10 cellular contexts compared by ENCODE assay signal in the genomic region with DNA sequence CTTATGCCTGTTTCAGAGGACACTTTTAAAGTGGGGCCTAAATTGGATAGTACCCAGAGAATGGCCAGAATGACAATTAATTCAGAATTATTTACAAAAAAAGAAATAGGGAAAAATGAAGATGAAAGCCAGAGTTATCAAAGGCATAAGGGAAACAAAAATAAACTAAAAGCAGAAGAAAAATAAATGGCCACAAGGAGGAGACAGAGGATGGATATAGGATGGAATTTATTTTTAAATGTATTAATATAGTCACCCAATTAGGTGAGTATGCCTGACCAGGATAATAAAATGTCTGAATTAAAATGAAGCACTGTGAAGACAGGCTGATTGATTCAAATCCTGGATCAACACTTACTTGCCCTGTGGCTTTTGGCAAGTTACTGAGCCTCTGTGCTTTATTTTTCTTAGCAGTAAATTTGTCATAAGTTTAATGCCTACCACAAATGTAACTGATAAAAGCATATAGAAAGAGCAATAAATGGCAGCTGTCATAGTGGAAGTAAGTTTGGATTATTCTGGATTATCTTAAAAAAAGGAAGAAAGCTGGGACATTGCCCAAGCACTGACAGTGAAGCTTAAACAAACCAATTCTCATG. TPM values are rescaled to one million over a fixed set of nuclear protein-coding genes. Genes with fewer than 3 reads are reported as not detected.
DNase-seq lines count a peak whose midpoint lies in the region; ATAC-seq, FAIRE-seq and TF ChIP-seq lines count a peak whose summit lies in the region.
"Had no signal": no experiment of that assay in that cellular context is flagged by ENCODE, and none has a peak within 500 bp of the region (broad histone marks: within the 10 kb centered on the region; RNA-seq: fewer than 3 reads in every experiment).

No MANE protein-coding gene starts in this region.

- BruUV-seq in HCT116 (replicated peaks; lab: Mats Ljungman, UMichigan) (no TSS peak), HepG2 (replicated peaks; lab: Mats Ljungman, UMichigan) (no TSS peak)

- POLR2A ChIA-PET in HCT116 (lab: Charles Lee) = no interaction called here
- POLR2A ChIA-PET in HepG2 (lab: Yijun Ruan, JAX) = no interaction called here

- no peaks in the 10 kb centered on the region for H4K20me1 ChIP-seq in HCT116 (ENCODE audit: insufficient read depth)
- no peaks in the 10 kb centered on the region for H4K20me1 ChIP-seq in HepG2 (ENCODE audit: insufficient read depth, low read length)

- CTCF ChIA-PET in HCT116 (lab: Charles Lee) = interaction anchor here (1.0 to 1.5 kb wide), 2 partner anchors 24 to 106 kb away, joined by 3 to 10 read pairs; a partner anchor contains a TSS
- CTCF ChIA-PET in HepG2 (lab: Yijun Ruan, JAX; ENCODE audit: low intra/inter-chr PET ratio, low total read pairs) = interaction anchor here (1.0 kb wide), 1 partner anchor 106 kb away, joined by 5 read pairs; no protein-coding TSS in a partner anchor

- TF ChIP-seq EP300 in HepG2 (IDR thresholded peaks at IDR 0.05; ENCODE audit: low read depth in 2 of 2, low read length in 2 of 2) = no peak
- no peak for TF ChIP-seq EP300 in HepG2 (CRISPR knock-in tag; IDR thresholded peaks at IDR 0.05; ENCODE audit: borderline replicate concordance)

- in situ Hi-C loops in HepG2 (cut with HindIII; ENCODE audit: extremely low pct_ligation_motif_present, low pct_unique_long_range_greater_than_20kb) = no loop called here

- H3K4me2 ChIP-seq in HCT116 (ENCODE audit: low read length) (no peak overlapping the region), HepG2 (ENCODE audit: low read depth, low read length) (no peak overlapping the region)

- H3K9me3 Mint-ChIP-seq in stimulated activated naive CD8-positive, alpha-beta T cell treated with anti-CD3 and anti-CD28 coated beads, Interleukin-15, amount 100 ng/mL, for 72 hours = no peaks in the 10 kb centered on the region

- H3K27ac Mint-ChIP-seq in stimulated activated naive CD8-positive, alpha-beta T cell treated with anti-CD3 and anti-CD28 coated beads, Interleukin-15, amount 100 ng/mL, for 72 hours = no peak overlapping the region

- no peaks in the 10 kb centered on the region for H3K27me3 Mint-ChIP-seq in stimulated activated naive CD8-positive, alpha-beta T cell treated with anti-CD3 and anti-CD28 coated beads, Interleukin-15, amount 100 ng/mL, for 72 hours

- no peaks in the 10 kb centered on the region for H3K4me1 Mint-ChIP-seq in stimulated activated naive CD8-positive, alpha-beta T cell treated with anti-CD3 and anti-CD28 coated beads, Interleukin-15, amount 100 ng/mL, for 72 hours

- H3K27ac ChIP-seq in HCT116 (ENCODE audit: low read depth, low read length) (no peak overlapping the region), VCaP (no peak overlapping the region), HepG2 (ENCODE audit: extremely low read length, insufficient read depth, low read length) (no peak overlapping the region)

- DNase-seq in AG09319 (ENCODE audit: extremely low read depth, low read depth) (no peak), HCT116 (ENCODE audit: low read depth, low spot score) (no peak), HepG2 (ENCODE audit: low spot score) (no peak), GM12892 (ENCODE audit: insufficient read length) (no peak), Right ventricle myocardium inferior (ENCODE audit: missing footprints) (no peak)
- DNase-seq in stimulated activated naive CD8-positive, alpha-beta T cell treated with anti-CD3 and anti-CD28 coated beads, Interleukin-15, amount 100 ng/mL, for 72 hours = no peak
- DNase-seq: activated CD4-positive, alpha-beta T cell treated with anti-CD3 and anti-CD28 coated beads, Interleukin-2, amount 50 U/mL, for 1 hour; stimulated activated CD4-positive, alpha-beta T cell treated with anti-CD3 and anti-CD28 coated beads, Interleukin-2, amount 100 ng/mL, for 48 hours had no signal

- TF ChIP-seq POLR2A in HCT116 (IDR thresholded peaks at IDR 0.05; ENCODE audit: borderline replicate concordance, extremely low read depth, insufficient read depth, insufficient read length) (no peak), HepG2 (IDR thresholded peaks at IDR 0.05; ENCODE audit: insufficient read depth in 1 of 2, low read depth in 2 of 2, low read length in 2 of 2) (no peak), GM12892 (IDR thresholded peaks at IDR 0.05; ENCODE audit: low read depth, low read length) (no peak)

- no peak overlapping the region for H3K9ac ChIP-seq in HCT116 (ENCODE audit: low read length)
- no peak overlapping the region for H3K9ac ChIP-seq in HepG2 (ENCODE audit: insufficient read depth, low read depth, low read length)

- no peaks in the 10 kb centered on the region for H3K4me1 ChIP-seq in HCT116 (ENCODE audit: control insufficient read depth in 1 of 2, insufficient read depth in 2 of 2, low read length in 2 of 2)
- H3K4me1 ChIP-seq in HepG2 (ENCODE audit: insufficient read depth, low read length) = no peaks in the 10 kb centered on the region

- ATAC-seq in HCT116 (0 out of 2 replicates have a peak, but pooled peaks have one; percentile 25), HepG2 (no peak), GM18909 (IDR thresholded peaks at IDR 0.05; ENCODE audit: poor library complexity, unreplicated experiment) (no peak), Right ventricle myocardium inferior (no peak)
- ATAC-seq in stimulated activated naive CD8-positive, alpha-beta T cell treated with anti-CD3 and anti-CD28 coated beads, Interleukin-15, amount 100 ng/mL, for 72 hours = no peak

- no peaks in the 10 kb centered on the region for H3K79me2 ChIP-seq in HCT116 (ENCODE audit: insufficient read depth, low read length)
- no peaks in the 10 kb centered on the region for H3K79me2 ChIP-seq in HepG2 (ENCODE audit: insufficient read depth, low read length)

- FAIRE-seq in HepG2 (lab: Jason Lieb, UNC) (no peak), GM12892 (lab: Jason Lieb, UNC) (no peak)

- H2AFZ ChIP-seq in HCT116 (ENCODE audit: low read depth, low read length, poor library complexity, severe bottlenecking) (no peak overlapping the region), HepG2 (ENCODE audit: low read length) (no peak overlapping the region)

- H3K27me3 ChIP-seq in HCT116 (ENCODE audit: insufficient read depth, low read length) (peaks cover 5% of the 10 kb centered on the region), HepG2 (ENCODE audit: control insufficient read depth in 1 of 2, insufficient read depth in 2 of 2, low read length in 2 of 2) (peaks cover 0 to 9% of the 10 kb centered on the region in 2 experiments; a peak in 2 of 5 replicates)

- RAD21 ChIA-PET in HCT116 (lab: Charles Lee; ENCODE audit: low non-redundant PET in 1 of 2, low total read pairs in 2 of 2, uncharacterized antibody in 2 of 2, unreplicated experiment in 2 of 2) = interaction anchor here in 1 of 2 experiments (0.8 kb wide), 1 partner anchor 106 kb away, joined by 3 read pairs; no protein-coding TSS in a partner anchor

- TF ChIP-seq CTCF in AG09319 (IDR thresholded peaks at IDR 0.05; ENCODE audit: low read depth, low read length) (peak; percentile 34), HCT116 (IDR thresholded peaks at IDR 0.05 in 2 of 3, conservative IDR thresholded peaks at IDR 0.05 in 1 of 3; ENCODE audit: borderline replicate concordance in 1 of 3, insufficient read depth in 1 of 3, low read depth in 2 of 3, low read length in 2 of 3) (peak; percentile 4 to 55 (median 51); a peak in 5 of 6 replicates), VCaP (conservative IDR thresholded peaks at IDR 0.05) (peak; percentile 82), HepG2 (CRISPR knock-in tag; IDR thresholded peaks at IDR 0.05) (no peak)

- H3K4me3 ChIP-seq in HCT116 (replicated peaks in 1 of 2; ENCODE audit: low read depth in 1 of 2, low read length in 2 of 2) (no peak overlapping the region), HepG2 (replicated peaks in 1 of 3; ENCODE audit: insufficient read depth in 1 of 3, low read depth in 2 of 3, low read length in 3 of 3) (no peak overlapping the region)

- no peaks in the 10 kb centered on the region for H3K9me2 ChIP-seq in HCT116 (ENCODE audit: insufficient read depth)

- H3K4me3 Mint-ChIP-seq in stimulated activated naive CD8-positive, alpha-beta T cell treated with anti-CD3 and anti-CD28 coated beads, Interleukin-15, amount 100 ng/mL, for 72 hours = no peak overlapping the region

- TF ChIP-seq RAD21 in HCT116 (IDR thresholded peaks at IDR 0.05; ENCODE audit: low read depth) (peak; percentile 60), HepG2 (CRISPR knock-in tag; IDR thresholded peaks at IDR 0.05) (no peak)

- H3K36me3 ChIP-seq in HCT116 (ENCODE audit: control insufficient read depth in 1 of 2, insufficient read depth in 2 of 2, low read length in 2 of 2) = no peaks in the 10 kb centered on the region
- H3K36me3 ChIP-seq in HepG2 (replicated peaks in 1 of 2; ENCODE audit: control insufficient read depth in 1 of 2, insufficient read depth in 2 of 2, low read length in 2 of 2) = no peaks in the 10 kb centered on the region

- intact Hi-C loops in HCT116 (cut with micrococcal nuclease) = loop anchor here (1.0 to 10.0 kb wide), 3 partner anchors 106 to 731 kb away; no protein-coding TSS in a partner anchor
- intact Hi-C loops in HepG2 (cut with micrococcal nuclease; ENCODE audit: unreplicated experiment) = loop anchor here (1.0 kb wide), 1 partner anchor 106 kb away; no protein-coding TSS in a partner anchor
- intact Hi-C loops in Right ventricle myocardium inferior (cut with DNase I) = loop anchor here (2.0 to 5.0 kb wide), 2 partner anchors 107 to 158 kb away; no protein-coding TSS in a partner anchor

- H3K9me3 ChIP-seq in HCT116 (ENCODE audit: control insufficient read depth in 1 of 2, insufficient read depth in 1 of 2, low read depth in 1 of 2, low read length in 2 of 2) (no peaks in the 10 kb centered on the region), HepG2 (ENCODE audit: low read length) (no peaks in the 10 kb centered on the region)

RNA-seq across cellular contexts. Expression of a gene that starts 3.4 kb away (rescaled TPM):
- total RNA-seq in HCT116 (2021; ENCODE audit: unreplicated experiment) (not detected), HepG2 (2016; rRNA removed; fragmentation: Illumina TruSeq; extraction: Trizol) (not detected in 2 replicates), Right ventricle myocardium inferior (not detected)
- polyA plus RNA-seq in HCT116 (2012) = not detected in 2 replicates
- not detected in 2 replicates for total RNA-seq in HepG2 (2016; cell fraction: cytosol; rRNA removed; fragmentation: Illumina TruSeq; extraction: Trizol; ENCODE audit: low read depth)
- not detected in 2 replicates for total RNA-seq in HepG2 (2016; cell fraction: insoluble cytoplasmic fraction; rRNA removed; fragmentation: Illumina TruSeq; extraction: Trizol)
- not detected in 2 replicates for total RNA-seq in HepG2 (2016; cell fraction: membrane; rRNA removed; fragmentation: Illumina TruSeq; extraction: Trizol)
- total RNA-seq in HepG2 (2016; cell fraction: nucleus; rRNA removed; fragmentation: Illumina TruSeq; extraction: Trizol) = not detected in 2 replicates
- not detected in 2 replicates for polyA plus RNA-seq in HepG2 (2011; rRNA removed)
- not detected in 2 replicates for polyA plus RNA-seq in HepG2 (2011; cell fraction: cytosol; rRNA removed)
- not detected in 2 replicates for polyA plus RNA-seq in HepG2 (2011; cell fraction: nucleus; rRNA removed)
- polyA plus RNA-seq in HepG2 (2012) = not detected in 2 replicates
- not detected in 2 replicates for polyA plus RNA-seq in HepG2 (2016; cell fraction: cytosol; fragmentation: Illumina TruSeq; extraction: Trizol; ENCODE audit: low read depth)
- polyA plus RNA-seq in HepG2 (2016; cell fraction: insoluble cytoplasmic fraction; fragmentation: Illumina TruSeq; extraction: Trizol; ENCODE audit: low read depth) = not detected in 2 replicates
- polyA plus RNA-seq in HepG2 (2016; cell fraction: membrane; fragmentation: Illumina TruSeq; extraction: Trizol; ENCODE audit: low read depth) = not detected in 2 replicates
- polyA plus RNA-seq in HepG2 (2016; cell fraction: nucleus; fragmentation: Illumina TruSeq; extraction: Trizol; ENCODE audit: insufficient read depth, low read depth) = not detected in 2 replicates
- polyA minus RNA-seq in HepG2 (2011; rRNA and poly(A)+ RNA removed; ENCODE audit: low replicate concordance) = not detected in 2 replicates
- polyA minus RNA-seq in HepG2 (2011; cell fraction: cytosol; rRNA and poly(A)+ RNA removed) = not detected in 2 replicates
- polyA minus RNA-seq in HepG2 (2011; cell fraction: nucleus; rRNA and poly(A)+ RNA removed) = not detected in 2 replicates
- not detected for polyA plus RNA-seq in GM12892 (2012; ENCODE audit: missing spikeins)

RNA-seq across cellular contexts. Expression of a gene that starts 23.5 kb away (rescaled TPM):
- total RNA-seq in HCT116 (2021; ENCODE audit: unreplicated experiment) (not detected), HepG2 (2016; rRNA removed; fragmentation: Illumina TruSeq; extraction: Trizol) (not detected in 2 replicates), Right ventricle myocardium inferior (not detected)
- polyA plus RNA-seq in HCT116 (2012) = not detected in 2 replicates
- not detected in 2 replicates for total RNA-seq in HepG2 (2016; cell fraction: cytosol; rRNA removed; fragmentation: Illumina TruSeq; extraction: Trizol; ENCODE audit: low read depth)
- total RNA-seq in HepG2 (2016; cell fraction: insoluble cytoplasmic fraction; rRNA removed; fragmentation: Illumina TruSeq; extraction: Trizol) = not detected in 2 replicates
- not detected in 2 replicates for total RNA-seq in HepG2 (2016; cell fraction: membrane; rRNA removed; fragmentation: Illumina TruSeq; extraction: Trizol)
- total RNA-seq in HepG2 (2016; cell fraction: nucleus; rRNA removed; fragmentation: Illumina TruSeq; extraction: Trizol) = not detected in 2 replicates
- not detected in 2 replicates for polyA plus RNA-seq in HepG2 (2011; rRNA removed)
- polyA plus RNA-seq in HepG2 (2011; cell fraction: cytosol; rRNA removed) = not detected in 2 replicates
- polyA plus RNA-seq in HepG2 (2011; cell fraction: nucleus; rRNA removed) = not detected in 2 replicates
- polyA plus RNA-seq in HepG2 (2012) = not detected in 2 replicates
- polyA plus RNA-seq in HepG2 (2016; cell fraction: cytosol; fragmentation: Illumina TruSeq; extraction: Trizol; ENCODE audit: low read depth) = not detected in 2 replicates
- polyA plus RNA-seq in HepG2 (2016; cell fraction: insoluble cytoplasmic fraction; fragmentation: Illumina TruSeq; extraction: Trizol; ENCODE audit: low read depth) = not detected in 2 replicates
- polyA plus RNA-seq in HepG2 (2016; cell fraction: membrane; fragmentation: Illumina TruSeq; extraction: Trizol; ENCODE audit: low read depth) = not detected in 2 replicates
- not detected in 2 replicates for polyA plus RNA-seq in HepG2 (2016; cell fraction: nucleus; fragmentation: Illumina TruSeq; extraction: Trizol; ENCODE audit: insufficient read depth, low read depth)
- not detected in 2 replicates for polyA minus RNA-seq in HepG2 (2011; rRNA and poly(A)+ RNA removed; ENCODE audit: low replicate concordance)
- not detected in 2 replicates for polyA minus RNA-seq in HepG2 (2011; cell fraction: cytosol; rRNA and poly(A)+ RNA removed)
- polyA minus RNA-seq in HepG2 (2011; cell fraction: nucleus; rRNA and poly(A)+ RNA removed) = not detected in 2 replicates
- polyA plus RNA-seq in GM12892 (2012; ENCODE audit: missing spikeins) = not detected

RNA-seq across cellular contexts. Expression of a gene that starts 35.0 kb away (rescaled TPM):
- total RNA-seq in HCT116 (2021; ENCODE audit: unreplicated experiment) = not detected
- not detected in 2 replicates for polyA plus RNA-seq in HCT116 (2012)
- total RNA-seq in HepG2 (2016; rRNA removed; fragmentation: Illumina TruSeq; extraction: Trizol) = not detected in 2 replicates
- total RNA-seq in HepG2 (2016; cell fraction: cytosol; rRNA removed; fragmentation: Illumina TruSeq; extraction: Trizol; ENCODE audit: low read depth) = not detected in 2 replicates
- total RNA-seq in HepG2 (2016; cell fraction: insoluble cytoplasmic fraction; rRNA removed; fragmentation: Illumina TruSeq; extraction: Trizol) = not detected in 2 replicates
- not detected in 2 replicates for total RNA-seq in HepG2 (2016; cell fraction: membrane; rRNA removed; fragmentation: Illumina TruSeq; extraction: Trizol)
- not detected in 2 replicates for total RNA-seq in HepG2 (2016; cell fraction: nucleus; rRNA removed; fragmentation: Illumina TruSeq; extraction: Trizol)
- not detected in 2 replicates for polyA plus RNA-seq in HepG2 (2011; rRNA removed)
- not detected in 2 replicates for polyA plus RNA-seq in HepG2 (2011; cell fraction: cytosol; rRNA removed)
- polyA plus RNA-seq in HepG2 (2011; cell fraction: nucleus; rRNA removed) = not detected in 2 replicates
- polyA plus RNA-seq in HepG2 (2012) = not detected in 2 replicates
- not detected in 2 replicates for polyA plus RNA-seq in HepG2 (2016; cell fraction: cytosol; fragmentation: Illumina TruSeq; extraction: Trizol; ENCODE audit: low read depth)
- not detected in 2 replicates for polyA plus RNA-seq in HepG2 (2016; cell fraction: insoluble cytoplasmic fraction; fragmentation: Illumina TruSeq; extraction: Trizol; ENCODE audit: low read depth)
- polyA plus RNA-seq in HepG2 (2016; cell fraction: membrane; fragmentation: Illumina TruSeq; extraction: Trizol; ENCODE audit: low read depth) = not detected in 2 replicates
- not detected in 2 replicates for polyA plus RNA-seq in HepG2 (2016; cell fraction: nucleus; fragmentation: Illumina TruSeq; extraction: Trizol; ENCODE audit: insufficient read depth, low read depth)
- not detected in 2 replicates for polyA minus RNA-seq in HepG2 (2011; rRNA and poly(A)+ RNA removed; ENCODE audit: low replicate concordance)
- polyA minus RNA-seq in HepG2 (2011; cell fraction: cytosol; rRNA and poly(A)+ RNA removed) = not detected in 2 replicates
- not detected in 2 replicates for polyA minus RNA-seq in HepG2 (2011; cell fraction: nucleus; rRNA and poly(A)+ RNA removed)
- not detected for polyA plus RNA-seq in GM12892 (2012; ENCODE audit: missing spikeins)
- total RNA-seq in Right ventricle myocardium inferior = not detected
